25 cellular contexts compared by ENCODE assay signal in the genomic region with DNA sequence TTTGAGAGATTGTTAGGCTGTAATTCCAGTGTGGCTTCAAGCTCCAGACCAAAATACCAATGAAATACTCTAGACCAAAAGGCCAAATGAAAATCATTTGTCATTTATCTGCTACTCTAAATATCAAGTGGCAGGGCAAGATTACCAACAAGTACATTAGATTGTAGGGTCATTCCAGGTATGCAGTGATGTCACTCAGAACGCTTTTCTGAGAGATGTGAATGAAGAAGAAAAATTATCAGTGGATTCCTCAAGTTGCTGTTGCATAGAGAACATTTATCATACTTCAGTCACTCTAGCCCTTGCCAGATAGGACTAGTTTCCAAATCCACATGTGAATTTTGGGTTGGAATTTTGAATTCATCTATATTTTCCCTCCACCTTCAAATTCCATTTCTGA.
"Had no signal": no experiment of that assay in that cellular context is flagged by ENCODE, and none has a peak within 500 bp of the region (broad histone marks: within the 10 kb centered on the region; RNA-seq: fewer than 3 reads in every experiment).

No MANE protein-coding gene starts in this region.

- H3K27me3 Mint-ChIP-seq: naive thymus-derived CD8-positive, alpha-beta T cell; stimulated activated memory B cell treated with anti-CD40 and anti-IgM and Interleukin-4, amounts not matched to agents 10 μg/mL and 1 μg/mL and 100 μg/mL, for 72 hours; stimulated activated naive CD8-positive, alpha-beta T cell treated with anti-CD3 and anti-CD28 coated beads, Interleukin-15, amount 100 ng/mL, for 72 hours had no signal

- H3K27me3 ChIP-seq: left lung, pancreas, sigmoid colon, spleen, tibial nerve, upper lobe of left lung, vagina had no signal

- H3K27ac Mint-ChIP-seq: stimulated activated memory B cell treated with anti-CD40 and anti-IgM and Interleukin-4, amounts not matched to agents 10 μg/mL and 1 μg/mL and 100 μg/mL, for 72 hours had no signal

- H3K4me3 ChIP-seq: left lung, lung, pancreas, prostate gland, sigmoid colon, spleen, tibial nerve, upper lobe of left lung, vagina had no signal

- FAIRE-seq: keratinocyte, pancreas, small intestine had no signal

- H3K9me3 Mint-ChIP-seq: naive thymus-derived CD8-positive, alpha-beta T cell; stimulated activated memory B cell treated with anti-CD40 and anti-IgM and Interleukin-4, amounts not matched to agents 10 μg/mL and 1 μg/mL and 100 μg/mL, for 72 hours; stimulated activated naive CD8-positive, alpha-beta T cell treated with anti-CD3 and anti-CD28 coated beads, Interleukin-15, amount 100 ng/mL, for 72 hours had no signal

- H3K9me3 ChIP-seq: left lung, pancreas, prostate gland, sigmoid colon, spleen, tibial nerve, upper lobe of left lung, vagina had no signal

- H3K27ac ChIP-seq: left lung, pancreas, prostate gland, sigmoid colon, spleen, tibial nerve, upper lobe of left lung, vagina had no signal

- H3K36me3 ChIP-seq: left lung, pancreas, prostate gland, sigmoid colon, spleen, tibial nerve, upper lobe of left lung, vagina had no signal

- ATAC-seq: left colon; left lung; naive thymus-derived CD8-positive, alpha-beta T cell; pancreas; right cardiac atrium; stimulated activated memory B cell treated with anti-CD40 and anti-IgM and Interleukin-4, amounts not matched to agents 10 μg/mL and 1 μg/mL and 100 μg/mL, for 72 hours; stimulated activated naive CD8-positive, alpha-beta T cell treated with anti-CD3 and anti-CD28 coated beads, Interleukin-15, amount 100 ng/mL, for 72 hours had no signal

- H3K4me1 ChIP-seq: prostate gland had no signal

- DNase-seq: head of caudate nucleus; hippocampal formation; left colon; left lung; naive thymus-derived CD8-positive, alpha-beta T cell; nucleus accumbens; pancreas; posterior cingulate gyrus; retina; right cardiac atrium; sigmoid colon; small intestine; spleen; stimulated activated CD4-positive, alpha-beta T cell treated with anti-CD3 and anti-CD28 coated beads, Interleukin-4, amount 100 ng/mL, for 24 hours; stimulated activated CD8-positive, alpha-beta memory T cell treated with anti-CD3 and anti-CD28 coated beads, Interleukin-4, amount 100 ng/mL, for 48 hours; stimulated activated naive CD4-positive, alpha-beta T cell treated with Interleukin-2 at 50 U/mL for 16 hours; stimulated activated naive CD8-positive, alpha-beta T cell treated with anti-CD3 and anti-CD28 coated beads, Interleukin-15, amount 100 ng/mL, for 72 hours; substantia nigra; upper lobe of left lung had no signal

- H3K4me3 Mint-ChIP-seq: naive thymus-derived CD8-positive, alpha-beta T cell; stimulated activated memory B cell treated with anti-CD40 and anti-IgM and Interleukin-4, amounts not matched to agents 10 μg/mL and 1 μg/mL and 100 μg/mL, for 72 hours; stimulated activated naive CD8-positive, alpha-beta T cell treated with anti-CD3 and anti-CD28 coated beads, Interleukin-15, amount 100 ng/mL, for 72 hours had no signal
